9 cellular contexts compared by ENCODE assay signal in the genomic region with DNA sequence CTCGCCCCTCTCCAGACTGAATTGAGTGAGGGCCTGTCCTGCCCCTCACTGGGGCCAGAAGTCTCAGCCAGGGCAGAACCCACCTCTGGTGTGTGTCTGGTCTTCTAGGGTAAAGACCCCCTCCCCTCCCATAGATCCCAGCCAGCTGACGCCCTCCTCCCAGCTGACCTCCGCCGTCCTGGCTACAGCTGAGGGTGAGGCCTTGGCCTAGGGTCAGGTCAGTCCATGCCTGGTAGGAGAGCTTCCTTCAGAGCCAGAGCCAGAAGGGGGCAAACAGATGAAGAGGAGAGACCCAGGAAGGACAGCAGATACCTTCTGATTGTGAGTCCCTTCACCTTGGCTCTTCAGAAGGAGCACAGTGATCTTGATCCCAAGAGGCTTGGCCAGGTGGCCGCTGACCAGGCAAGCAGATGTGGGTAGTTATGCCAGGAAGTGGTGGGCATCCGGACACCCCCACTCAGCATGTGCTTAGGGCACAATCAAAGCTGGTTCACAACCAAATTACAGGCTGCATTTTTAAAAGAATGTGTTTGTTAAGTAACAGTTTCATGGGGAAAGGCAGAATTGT. TPM values are rescaled to one million over a fixed set of nuclear protein-coding genes. Genes with fewer than 3 reads are reported as not detected.
A peak's percentile ranks its signal among the peaks of the same experiment; 100 is the strongest.
DNase-seq lines count a peak whose midpoint lies in the region; ATAC-seq and TF ChIP-seq lines count a peak whose summit lies in the region.
"Had no signal": no experiment of that assay in that cellular context is flagged by ENCODE, and none has a peak within 500 bp of the region (broad histone marks: within the 10 kb centered on the region; RNA-seq: fewer than 3 reads in every experiment).

No MANE protein-coding gene starts in this region.

- H4K20me1 ChIP-seq in DOHH2 (ENCODE audit: control insufficient read depth, insufficient read depth, low read depth, low read length) (no peaks in the 10 kb centered on the region), KMS-11 (ENCODE audit: insufficient read depth) (no peaks in the 10 kb centered on the region)

- no peaks in the 10 kb centered on the region for H3K27me3 Mint-ChIP-seq in chondrocyte (ENCODE audit: low read depth)

- H3K9me2 ChIP-seq in DOHH2 (replicated peaks; ENCODE audit: control insufficient read depth, low read length): no peaks in the 10 kb centered on the region

- H3K9ac ChIP-seq in KMS-11: peak overlapping the region; percentile 13; the same call in 1 of the 2 replicates

- DNase-seq in chondrocyte (ENCODE audit: low spot score) (no peak), prostate gland (ENCODE audit: low spot score) (no peak), NCI-H446 treated with DMSO at 0.1 percent for 48 hours (lab: John Stamatoyannopoulos, UW) (no peak), NCI-H146 treated with DMSO at 0.1 percent for 48 hours (lab: John Stamatoyannopoulos, UW; ENCODE audit: unreplicated experiment) (no peak), ecto neural progenitor cell (ENCODE audit: low spot score) (no peak)
- DNase-seq: NCI-H187 treated with DMSO at 0.1 percent for 48 hours had no signal

- peak overlapping the region; percentile 5; the same call in 1 of the 2 replicates for H3K4me3 ChIP-seq in DOHH2 (ENCODE audit: low read length)
- no peak overlapping the region for H3K4me3 ChIP-seq in KMS-11 (IDR thresholded peaks at IDR 0.05; ENCODE audit: insufficient read depth, low read depth, low read length)
- H3K4me3 ChIP-seq in prostate gland: no peak overlapping the region

- H3K4me1 Mint-ChIP-seq in chondrocyte (ENCODE audit: low read depth): peaks cover 55% of the 10 kb centered on the region

- no peak for ATAC-seq in HG03097 (IDR thresholded peaks at IDR 0.05; ENCODE audit: low FRiP score, unreplicated experiment)

- peak overlapping the region; percentile 44 for H3K4me2 ChIP-seq in DOHH2 (ENCODE audit: low read length)
- H3K4me2 ChIP-seq in KMS-11: peak overlapping the region; percentile 40; the same call in 1 of the 2 replicates

- H3K4me1 ChIP-seq in DOHH2 (ENCODE audit: control insufficient read depth, low read length) (peaks cover 49% of the 10 kb centered on the region), KMS-11 (ENCODE audit: low read depth, poor library complexity, severe bottlenecking) (peaks cover 31% of the 10 kb centered on the region), prostate gland (replicated peaks) (peaks cover 14% of the 10 kb centered on the region)

- H3K4me3 Mint-ChIP-seq in chondrocyte (ENCODE audit: unreplicated experiment): no peak overlapping the region

- WGBS in prostate gland: 74% methylated on average over 6 of the region's 6 CpGs

- H3K9me3 ChIP-seq in DOHH2 (ENCODE audit: control insufficient read depth, insufficient read depth, low read length): no peaks in the 10 kb centered on the region
- H3K9me3 ChIP-seq in prostate gland: no peaks in the 10 kb centered on the region

- H3K27me3 ChIP-seq in DOHH2 (ENCODE audit: control insufficient read depth, low read length) (no peaks in the 10 kb centered on the region), KMS-11 (ENCODE audit: insufficient read depth, low read depth) (no peaks in the 10 kb centered on the region), prostate gland (replicated peaks; ENCODE audit: insufficient read depth) (no peaks in the 10 kb centered on the region)

- peaks cover 5% of the 10 kb centered on the region for H3K36me3 Mint-ChIP-seq in chondrocyte (ENCODE audit: low read depth)

- no peaks in the 10 kb centered on the region for H3F3A ChIP-seq in DOHH2 (ENCODE audit: control insufficient read depth, insufficient read depth)

- TF ChIP-seq CTCF in DOHH2 (IDR thresholded peaks at IDR 0.05; ENCODE audit: low read depth, low read length, poor library complexity, severe bottlenecking): no peak
- no peak for TF ChIP-seq CTCF in KMS-11 (conservative IDR thresholded peaks at IDR 0.05; ENCODE audit: low read depth, low read length)
- TF ChIP-seq CTCF in chondrocyte (IDR thresholded peaks at IDR 0.05): no peak
- no peak for TF ChIP-seq CTCF in prostate gland (IDR thresholded peaks at IDR 0.05)

- intact Hi-C loops in prostate gland (cut with DNase I): loop anchor here (2.0 kb wide), 1 partner anchor 31 kb away; the partner anchor contains the start of gene JADE2

- peak overlapping the region; percentile 83 for H3K27ac Mint-ChIP-seq in chondrocyte (ENCODE audit: unreplicated experiment)

- H3K36me3 ChIP-seq in DOHH2 (ENCODE audit: control insufficient read depth, low read length): peaks cover 57% of the 10 kb centered on the region
- no peaks in the 10 kb centered on the region for H3K36me3 ChIP-seq in KMS-11 (ENCODE audit: insufficient read depth)
- H3K36me3 ChIP-seq in prostate gland: peaks cover 9 to 11% of the 10 kb centered on the region in 2 donors

- no peak for TF ChIP-seq POLR2A in prostate gland (IDR thresholded peaks at IDR 0.05)

- H3K79me2 ChIP-seq in DOHH2 (ENCODE audit: control insufficient read depth, low read length) (no peaks in the 10 kb centered on the region; the same call in 1 of the 2 replicates), KMS-11 (ENCODE audit: insufficient read depth, low read depth) (no peaks in the 10 kb centered on the region)

- H3K27ac ChIP-seq in DOHH2 (ENCODE audit: low read depth, low read length) (peak overlapping the region; percentile 37), KMS-11 (peak overlapping the region; percentile 56), prostate gland (peak overlapping the region; percentile 58 to 69)

- H2AFZ ChIP-seq in KMS-11 (ENCODE audit: low read depth): no peak overlapping the region

- H3K9me3 Mint-ChIP-seq in chondrocyte (ENCODE audit: low read depth): no peaks in the 10 kb centered on the region

RNA-seq across cellular contexts. Expression of gene JADE2, which starts 29.8 kb away (rescaled TPM):
- 16.3 to 17.6 TPM (median 16.8 TPM) in 3 replicates for total RNA-seq in chondrocyte
- 10 to 100 TPM; 63.4 to 87.1 TPM for total RNA-seq in prostate gland
